Comparison of ENCODE assay signal across 1 cellular context in the genomic region with DNA sequence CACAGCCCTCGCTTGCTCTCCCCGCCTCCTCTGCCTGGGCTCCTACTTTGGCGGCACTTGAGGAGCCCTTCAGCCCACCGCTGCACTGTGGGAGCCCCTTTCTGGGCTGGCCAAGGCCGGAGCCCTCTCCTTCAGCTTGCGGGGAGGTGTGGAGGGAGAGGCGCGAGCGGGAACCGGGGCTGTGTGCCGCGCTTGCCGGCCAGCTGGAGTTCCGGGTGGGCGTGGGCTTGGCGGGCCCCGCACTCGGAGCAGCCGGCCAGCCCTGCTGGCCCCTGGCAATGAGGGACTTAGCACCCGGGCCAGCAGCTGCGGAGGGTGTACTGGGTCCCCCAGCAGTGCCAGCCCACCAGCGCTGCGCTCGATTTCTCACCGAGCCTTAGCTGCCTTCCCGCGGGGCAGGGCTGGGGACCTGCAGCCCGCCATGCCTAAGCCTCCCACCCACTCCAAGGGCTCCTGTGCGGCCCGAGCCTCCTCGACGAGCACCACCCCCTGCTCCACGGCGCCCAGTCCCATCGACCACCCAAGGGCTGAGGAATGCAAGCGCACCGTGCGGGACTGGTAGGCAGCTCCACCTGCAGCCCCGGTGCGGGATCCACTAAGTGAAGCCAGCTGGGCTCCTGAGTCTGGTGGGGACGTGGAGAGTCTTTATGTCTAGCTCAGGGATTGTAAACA.
A peak's percentile ranks its signal among the peaks of the same experiment; 100 is the strongest.
TF ChIP-seq lines count a peak whose summit lies in the region.

No MANE protein-coding gene starts in this region.

TF ChIP-seq in HepG2, 621 proteins besides CTCF, POLR2A, EP300 and RAD21:
- TF ChIP-seq, protein P1, sequence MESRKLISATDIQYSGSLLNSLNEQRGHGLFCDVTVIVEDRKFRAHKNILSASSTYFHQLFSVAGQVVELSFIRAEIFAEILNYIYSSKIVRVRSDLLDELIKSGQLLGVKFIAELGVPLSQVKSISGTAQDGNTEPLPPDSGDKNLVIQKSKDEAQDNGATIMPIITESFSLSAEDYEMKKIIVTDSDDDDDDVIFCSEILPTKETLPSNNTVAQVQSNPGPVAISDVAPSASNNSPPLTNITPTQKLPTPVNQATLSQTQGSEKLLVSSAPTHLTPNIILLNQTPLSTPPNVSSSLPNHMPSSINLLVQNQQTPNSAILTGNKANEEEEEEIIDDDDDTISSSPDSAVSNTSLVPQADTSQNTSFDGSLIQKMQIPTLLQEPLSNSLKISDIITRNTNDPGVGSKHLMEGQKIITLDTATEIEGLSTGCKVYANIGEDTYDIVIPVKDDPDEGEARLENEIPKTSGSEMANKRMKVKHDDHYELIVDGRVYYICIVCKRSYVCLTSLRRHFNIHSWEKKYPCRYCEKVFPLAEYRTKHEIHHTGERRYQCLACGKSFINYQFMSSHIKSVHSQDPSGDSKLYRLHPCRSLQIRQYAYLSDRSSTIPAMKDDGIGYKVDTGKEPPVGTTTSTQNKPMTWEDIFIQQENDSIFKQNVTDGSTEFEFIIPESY (CRISPR knock-in tag; IDR thresholded peaks at IDR 0.05) = peak; percentile 10; the same call in 1 of the 2 replicates
- TF ChIP-seq ZBTB38 (CRISPR knock-in tag; IDR thresholded peaks at IDR 0.05) = peak; percentile 52; the same call in 1 of the 2 replicates
TF ChIP-seq in HepG2: peak in this region for 2; not testable (repeated sequence) for 619.
